ENCODE assay signal across 9 cellular contexts in the genomic region with DNA sequence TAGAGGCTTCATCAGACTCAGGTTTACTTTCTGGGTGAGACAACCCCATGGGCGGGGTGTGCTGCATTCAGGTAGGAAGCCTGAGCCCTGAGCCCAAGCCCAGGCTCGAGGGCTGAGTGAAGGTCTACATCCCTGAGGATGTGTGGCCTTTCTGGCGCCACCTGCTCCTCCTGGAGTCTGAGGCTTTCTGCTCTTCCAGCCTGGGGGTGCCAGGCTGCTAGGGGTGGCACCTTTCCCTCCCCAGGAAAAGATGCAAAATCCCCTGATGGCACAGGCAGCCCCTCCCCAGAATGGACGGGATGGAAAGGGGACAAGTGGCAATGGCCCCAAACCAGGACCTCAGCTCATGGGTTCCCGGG. TPM values are rescaled to one million over a fixed set of nuclear protein-coding genes. Genes with fewer than 3 reads are reported as not detected.
DNase-seq lines count a peak whose midpoint lies in the region; ATAC-seq and TF ChIP-seq lines count a peak whose summit lies in the region.
"Had no signal": no experiment of that assay in that cellular context is flagged by ENCODE, and none has a peak within 500 bp of the region (broad histone marks: within the 10 kb centered on the region; RNA-seq: fewer than 3 reads in every experiment).

No MANE protein-coding gene starts in this region.

- 51 to 62% methylated on average over 2 to 5 of the region's 5 CpGs for WGBS in testis, 2 donors

- H3K27ac Mint-ChIP-seq in Caco-2 (ENCODE audit: unreplicated experiment), result no peak overlapping the region
- H3K27ac Mint-ChIP-seq in stimulated activated naive CD8-positive, alpha-beta T cell treated with anti-CD3 and anti-CD28 coated beads, Interleukin-15, amount 100 ng/mL, for 72 hours, result no peak overlapping the region

- H3K4me1 Mint-ChIP-seq in Caco-2 (ENCODE audit: low read depth, unreplicated experiment), result no peaks in the 10 kb centered on the region
- peaks cover 18% of the 10 kb centered on the region for H3K4me1 Mint-ChIP-seq in stimulated activated naive CD8-positive, alpha-beta T cell treated with anti-CD3 and anti-CD28 coated beads, Interleukin-15, amount 100 ng/mL, for 72 hours

- no peaks in the 10 kb centered on the region for H3K9me3 Mint-ChIP-seq in Caco-2 (ENCODE audit: unreplicated experiment)
- no peaks in the 10 kb centered on the region for H3K9me3 Mint-ChIP-seq in stimulated activated naive CD8-positive, alpha-beta T cell treated with anti-CD3 and anti-CD28 coated beads, Interleukin-15, amount 100 ng/mL, for 72 hours
- H3K9me3 Mint-ChIP-seq: naive B cell had no signal

- H3K27me3 ChIP-seq in Caco-2 (replicated peaks; ENCODE audit: control insufficient read depth, insufficient read depth, low read length), result no peaks in the 10 kb centered on the region
- no peaks in the 10 kb centered on the region for H3K27me3 ChIP-seq in Loucy (ENCODE audit: insufficient read depth, low read length, poor library complexity, severe bottlenecking)
- H3K27me3 ChIP-seq in osteoblast (ENCODE audit: insufficient read depth, low read length), result no peaks in the 10 kb centered on the region
- no peaks in the 10 kb centered on the region for H3K27me3 ChIP-seq in testis

- H3K4me1 ChIP-seq in Caco-2 (peaks cover 9% of the 10 kb centered on the region), Loucy (ENCODE audit: insufficient read depth, low read length, poor library complexity, severe bottlenecking) (peaks cover 8% of the 10 kb centered on the region), osteoblast (ENCODE audit: insufficient read depth, low read length) (peaks cover 7% of the 10 kb centered on the region), testis (no peaks in the 10 kb centered on the region)

- H3K9ac ChIP-seq in Loucy (ENCODE audit: low read depth, low read length, poor library complexity, severe bottlenecking), result no peak overlapping the region

- H3K9me3 ChIP-seq in Caco-2 (no peaks in the 10 kb centered on the region), Loucy (ENCODE audit: insufficient read depth, low read depth, low read length) (no peaks in the 10 kb centered on the region), osteoblast (ENCODE audit: low read depth, low read length) (no peaks in the 10 kb centered on the region), testis (no peaks in the 10 kb centered on the region)

- no peak for ATAC-seq in stimulated activated naive CD8-positive, alpha-beta T cell treated with anti-CD3 and anti-CD28 coated beads, Interleukin-15, Interleukin-2, amounts not matched to agents 100 U/mL and 50 U/mL, for 24 hours
- ATAC-seq in stimulated activated naive CD8-positive, alpha-beta T cell treated with anti-CD3 and anti-CD28 coated beads, Interleukin-15, amount 100 ng/mL, for 72 hours, result no peak

- CTCF ChIA-PET in Caco-2 (lab: Charles Lee), result interaction anchor here (0.5 to 1.7 kb wide), 11 partner anchors 11 to 245 kb away, joined by 3 to 9 read pairs (median 4); no protein-coding TSS in a partner anchor

- no peak for TF ChIP-seq POLR2A in testis (IDR thresholded peaks at IDR 0.05)

- H3K27me3 Mint-ChIP-seq in Caco-2 (ENCODE audit: insufficient read depth, unreplicated experiment), result no peaks in the 10 kb centered on the region
- H3K27me3 Mint-ChIP-seq in stimulated activated naive CD8-positive, alpha-beta T cell treated with anti-CD3 and anti-CD28 coated beads, Interleukin-15, amount 100 ng/mL, for 72 hours, result no peaks in the 10 kb centered on the region

- H3K9me2 ChIP-seq in Loucy (replicated peaks; ENCODE audit: low read depth, low read length), result no peaks in the 10 kb centered on the region

- TF ChIP-seq CTCF in Caco-2 (IDR thresholded peaks at IDR 0.05; ENCODE audit: insufficient read depth in 1 of 2, low read depth in 1 of 2, low read length in 1 of 2, severe bottlenecking in 1 of 2, unreplicated experiment in 1 of 2) (no peak), Loucy (conservative IDR thresholded peaks at IDR 0.05; ENCODE audit: low read length) (no peak), epithelial cell of proximal tubule (conservative IDR thresholded peaks at IDR 0.05; ENCODE audit: low read depth, low read length) (no peak), osteoblast (IDR thresholded peaks at IDR 0.05; ENCODE audit: extremely low read depth, low read depth, low read length) (no peak), testis (IDR thresholded peaks at IDR 0.05) (no peak)

- no peaks in the 10 kb centered on the region for H4K20me1 ChIP-seq in Loucy (ENCODE audit: insufficient read depth, low read length, poor library complexity, severe bottlenecking)
- H4K20me1 ChIP-seq in osteoblast (ENCODE audit: insufficient read depth, low read length), result no peaks in the 10 kb centered on the region

- BruUV-seq in Caco-2 (replicated peaks; lab: Mats Ljungman, UMichigan), result no TSS peak

- H3K4me3 ChIP-seq in Caco-2 (ENCODE audit: low read depth, low read length) (no peak overlapping the region), Loucy (ENCODE audit: low read length, poor library complexity, severe bottlenecking) (peak overlapping the region; percentile 42), epithelial cell of proximal tubule (ENCODE audit: low read depth, low read length) (peak overlapping the region; percentile 54), osteoblast (ENCODE audit: insufficient read depth, low read length) (peak overlapping the region; percentile 45), testis (peak overlapping the region in 1 of 2 donors; percentile 20)

- intact Hi-C loops in Caco-2 (cut with micrococcal nuclease; ENCODE audit: unreplicated experiment), result no loop called here
- intact Hi-C loops in testis (cut with DNase I; ENCODE audit: low total_unique reads), result no loop called here

- H3K79me2 ChIP-seq in Loucy (ENCODE audit: insufficient read depth, low read length) (no peaks in the 10 kb centered on the region), osteoblast (ENCODE audit: insufficient read depth, low read length) (no peaks in the 10 kb centered on the region)

- peak overlapping the region; percentile 60 for H3K4me3 Mint-ChIP-seq in Caco-2 (ENCODE audit: unreplicated experiment)
- peak overlapping the region in 1 of 2 donors; percentile 73 for H3K4me3 Mint-ChIP-seq in stimulated activated naive CD8-positive, alpha-beta T cell treated with anti-CD3 and anti-CD28 coated beads, Interleukin-15, amount 100 ng/mL, for 72 hours

- H3K27ac ChIP-seq in osteoblast (ENCODE audit: low read depth, low read length) (no peak overlapping the region), testis (no peak overlapping the region)

- H3K4me2 ChIP-seq in Loucy (ENCODE audit: low read depth, low read length, poor library complexity, severe bottlenecking) (peak overlapping the region; percentile 63), osteoblast (ENCODE audit: insufficient read depth, low read length) (peak overlapping the region; percentile 70)

- DNase-seq in Caco-2 (peak in 1 of 2 experiments; percentile 29), epithelial cell of proximal tubule (ENCODE audit: low read depth) (no peak), osteoblast (ENCODE audit: insufficient read length, low spot score, missing footprints) (no peak), testis (no peak)
- no peak for DNase-seq in activated CD4-positive, alpha-beta T cell treated with anti-CD3 and anti-CD28 coated beads, Interleukin-2, amount 50 U/mL, for 1 hour
- DNase-seq in stimulated activated naive CD8-positive, alpha-beta T cell treated with anti-CD3 and anti-CD28 coated beads, Interleukin-15, Interleukin-2, amounts not matched to agents 100 U/mL and 50 U/mL, for 24 hours, result no peak
- no peak for DNase-seq in stimulated activated naive CD8-positive, alpha-beta T cell treated with anti-CD3 and anti-CD28 coated beads, Interleukin-15, amount 100 ng/mL, for 72 hours

- peaks cover 6% of the 10 kb centered on the region for H3K36me3 Mint-ChIP-seq in Caco-2 (ENCODE audit: insufficient read depth, unreplicated experiment)
- H3K36me3 Mint-ChIP-seq: naive B cell had no signal

- POLR2A ChIA-PET in Caco-2 (lab: Charles Lee), result interaction anchor here (0.5 kb wide), 1 partner anchor 46 kb away, joined by 8 read pairs; no protein-coding TSS in a partner anchor

- no peaks in the 10 kb centered on the region for H3F3A ChIP-seq in Loucy (ENCODE audit: low read depth)

- H2AFZ ChIP-seq in Loucy (ENCODE audit: low read length) (peak overlapping the region; percentile 100), osteoblast (ENCODE audit: low read length) (peak overlapping the region; percentile 94)

- H3K36me3 ChIP-seq in Caco-2 (ENCODE audit: control insufficient read depth, insufficient read depth, low read length), result no peaks in the 10 kb centered on the region
- H3K36me3 ChIP-seq in Loucy (ENCODE audit: insufficient read depth, low read length), result no peaks in the 10 kb centered on the region
- H3K36me3 ChIP-seq in osteoblast (ENCODE audit: insufficient read depth, low read length), result no peaks in the 10 kb centered on the region
- H3K36me3 ChIP-seq in testis (ENCODE audit: low read depth, missing control alignments), result no peaks in the 10 kb centered on the region

RNA-seq across cellular contexts. Expression of a gene that starts 44.4 kb away (rescaled TPM):
- 219 and 235 TPM in 2 replicates for total RNA-seq in Caco-2 (2022)
- 80.7 and 112 TPM in 2 replicates for total RNA-seq in epithelial cell of proximal tubule
- 61.6 and 70.9 TPM in 2 replicates for total RNA-seq in osteoblast
- total RNA-seq in testis, result 100 to 1,000 TPM; 175 to 213 TPM
- 111 TPM for polyA plus RNA-seq in testis (ENCODE audit: insufficient read depth, low read depth, low replicate concordance)

RNA-seq across cellular contexts. Expression of a gene that starts 60.0 kb away (rescaled TPM):
- total RNA-seq in Caco-2 (2022) (0.11 TPM in 1 of 2 replicates, not detected in the other), epithelial cell of proximal tubule (0.65 and 2.2 TPM in 2 replicates), osteoblast (16.3 and 18.0 TPM in 2 replicates), testis (10 to 100 TPM; 23.9 to 29.9 TPM)
- polyA plus RNA-seq in testis (ENCODE audit: insufficient read depth, low read depth, low replicate concordance), result 8.6 TPM
